Comparison of ENCODE assay signal across 1 cellular context in genomic region chr9:125493384-125493783, GRCh38.
TF ChIP-seq lines count a peak whose summit lies in the region.

No MANE protein-coding gene starts in this region.

TF ChIP-seq in HepG2, 621 proteins besides CTCF, POLR2A, EP300 and RAD21 (continued from another document and continues in another):
- TF ChIP-seq, protein P1, sequence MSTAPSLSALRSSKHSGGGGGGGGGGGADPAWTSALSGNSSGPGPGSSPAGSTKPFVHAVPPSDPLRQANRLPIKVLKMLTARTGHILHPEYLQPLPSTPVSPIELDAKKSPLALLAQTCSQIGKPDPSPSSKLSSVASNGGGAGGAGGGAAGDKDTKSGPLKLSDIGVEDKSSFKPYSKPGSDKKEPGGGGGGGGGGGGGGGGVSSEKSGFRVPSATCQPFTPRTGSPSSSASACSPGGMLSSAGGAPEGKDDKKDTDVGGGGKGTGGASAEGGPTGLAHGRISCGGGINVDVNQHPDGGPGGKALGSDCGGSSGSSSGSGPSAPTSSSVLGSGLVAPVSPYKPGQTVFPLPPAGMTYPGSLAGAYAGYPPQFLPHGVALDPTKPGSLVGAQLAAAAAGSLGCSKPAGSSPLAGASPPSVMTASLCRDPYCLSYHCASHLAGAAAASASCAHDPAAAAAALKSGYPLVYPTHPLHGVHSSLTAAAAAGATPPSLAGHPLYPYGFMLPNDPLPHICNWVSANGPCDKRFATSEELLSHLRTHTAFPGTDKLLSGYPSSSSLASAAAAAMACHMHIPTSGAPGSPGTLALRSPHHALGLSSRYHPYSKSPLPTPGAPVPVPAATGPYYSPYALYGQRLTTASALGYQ (CRISPR knock-in tag; IDR thresholded peaks at IDR 0.05) = no peak
- TF ChIP-seq MTF1 (CRISPR knock-in tag; IDR thresholded peaks at IDR 0.05) = no peak
- peak; percentile 79; the same call in 1 of the 2 replicates for TF ChIP-seq ZNF3 (CRISPR knock-in tag; IDR thresholded peaks at IDR 0.05)
- TF ChIP-seq, protein P2, sequence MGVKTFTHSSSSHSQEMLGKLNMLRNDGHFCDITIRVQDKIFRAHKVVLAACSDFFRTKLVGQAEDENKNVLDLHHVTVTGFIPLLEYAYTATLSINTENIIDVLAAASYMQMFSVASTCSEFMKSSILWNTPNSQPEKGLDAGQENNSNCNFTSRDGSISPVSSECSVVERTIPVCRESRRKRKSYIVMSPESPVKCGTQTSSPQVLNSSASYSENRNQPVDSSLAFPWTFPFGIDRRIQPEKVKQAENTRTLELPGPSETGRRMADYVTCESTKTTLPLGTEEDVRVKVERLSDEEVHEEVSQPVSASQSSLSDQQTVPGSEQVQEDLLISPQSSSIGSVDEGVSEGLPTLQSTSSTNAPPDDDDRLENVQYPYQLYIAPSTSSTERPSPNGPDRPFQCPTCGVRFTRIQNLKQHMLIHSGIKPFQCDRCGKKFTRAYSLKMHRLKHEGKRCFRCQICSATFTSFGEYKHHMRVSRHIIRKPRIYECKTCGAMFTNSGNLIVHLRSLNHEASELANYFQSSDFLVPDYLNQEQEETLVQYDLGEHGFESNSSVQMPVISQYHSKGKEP (CRISPR knock-in tag; IDR thresholded peaks at IDR 0.05) = no peak
- no peak for TF ChIP-seq ZBED4 (CRISPR knock-in tag; IDR thresholded peaks at IDR 0.05; ENCODE audit: borderline replicate concordance)
- TF ChIP-seq PRPF4 (IDR thresholded peaks at IDR 0.05; ENCODE audit: low read depth, low read length, poor library complexity, severe bottlenecking) = no peak
- no peak for TF ChIP-seq ZUFSP (CRISPR knock-in tag; IDR thresholded peaks at IDR 0.05; ENCODE audit: borderline replicate concordance)
- no peak for TF ChIP-seq ZNF296 (CRISPR knock-in tag; conservative IDR thresholded peaks at IDR 0.05)
- no peak for TF ChIP-seq ZNF274 (CRISPR knock-in tag; IDR thresholded peaks at IDR 0.05)
- TF ChIP-seq, protein P3, sequence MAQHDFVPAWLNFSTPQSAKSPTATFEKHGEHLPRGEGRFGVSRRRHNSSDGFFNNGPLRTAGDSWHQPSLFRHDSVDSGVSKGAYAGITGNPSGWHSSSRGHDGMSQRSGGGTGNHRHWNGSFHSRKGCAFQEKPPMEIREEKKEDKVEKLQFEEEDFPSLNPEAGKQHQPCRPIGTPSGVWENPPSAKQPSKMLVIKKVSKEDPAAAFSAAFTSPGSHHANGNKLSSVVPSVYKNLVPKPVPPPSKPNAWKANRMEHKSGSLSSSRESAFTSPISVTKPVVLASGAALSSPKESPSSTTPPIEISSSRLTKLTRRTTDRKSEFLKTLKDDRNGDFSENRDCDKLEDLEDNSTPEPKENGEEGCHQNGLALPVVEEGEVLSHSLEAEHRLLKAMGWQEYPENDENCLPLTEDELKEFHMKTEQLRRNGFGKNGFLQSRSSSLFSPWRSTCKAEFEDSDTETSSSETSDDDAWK (CRISPR knock-in tag; IDR thresholded peaks at IDR 0.05) = no peak
- no peak for TF ChIP-seq ZNF530 (CRISPR knock-in tag; IDR thresholded peaks at IDR 0.05; ENCODE audit: low read depth)
- no peak for TF ChIP-seq ZNF282 (IDR thresholded peaks at IDR 0.05; ENCODE audit: partially characterized antibody)
- peak; percentile 90; the same call in 1 of the 2 replicates for TF ChIP-seq DNMT3B (CRISPR knock-in tag; conservative IDR thresholded peaks at IDR 0.05)
- TF ChIP-seq ARHGAP35 (CRISPR knock-in tag; IDR thresholded peaks at IDR 0.05; ENCODE audit: borderline replicate concordance) = no peak
- TF ChIP-seq YY1 (IDR thresholded peaks at IDR 0.05; ENCODE audit: insufficient read depth, insufficient replicate concordance, low read depth, low read length) = no peak
- no peak for TF ChIP-seq PCBP2 (optimal IDR thresholded peaks at IDR 0.05; ENCODE audit: low read depth, low read length, poor library complexity, severe bottlenecking)
- peak; percentile 89 for TF ChIP-seq ISL2 (CRISPR knock-in tag; IDR thresholded peaks at IDR 0.05)
- TF ChIP-seq ZNF639 (CRISPR knock-in tag; conservative IDR thresholded peaks at IDR 0.05) = no peak
- no peak for TF ChIP-seq ZFP91 (CRISPR knock-in tag; IDR thresholded peaks at IDR 0.05; ENCODE audit: borderline replicate concordance)
- no peak for TF ChIP-seq ZBTB39 (CRISPR knock-in tag; IDR thresholded peaks at IDR 0.05)
- TF ChIP-seq, protein P4, sequence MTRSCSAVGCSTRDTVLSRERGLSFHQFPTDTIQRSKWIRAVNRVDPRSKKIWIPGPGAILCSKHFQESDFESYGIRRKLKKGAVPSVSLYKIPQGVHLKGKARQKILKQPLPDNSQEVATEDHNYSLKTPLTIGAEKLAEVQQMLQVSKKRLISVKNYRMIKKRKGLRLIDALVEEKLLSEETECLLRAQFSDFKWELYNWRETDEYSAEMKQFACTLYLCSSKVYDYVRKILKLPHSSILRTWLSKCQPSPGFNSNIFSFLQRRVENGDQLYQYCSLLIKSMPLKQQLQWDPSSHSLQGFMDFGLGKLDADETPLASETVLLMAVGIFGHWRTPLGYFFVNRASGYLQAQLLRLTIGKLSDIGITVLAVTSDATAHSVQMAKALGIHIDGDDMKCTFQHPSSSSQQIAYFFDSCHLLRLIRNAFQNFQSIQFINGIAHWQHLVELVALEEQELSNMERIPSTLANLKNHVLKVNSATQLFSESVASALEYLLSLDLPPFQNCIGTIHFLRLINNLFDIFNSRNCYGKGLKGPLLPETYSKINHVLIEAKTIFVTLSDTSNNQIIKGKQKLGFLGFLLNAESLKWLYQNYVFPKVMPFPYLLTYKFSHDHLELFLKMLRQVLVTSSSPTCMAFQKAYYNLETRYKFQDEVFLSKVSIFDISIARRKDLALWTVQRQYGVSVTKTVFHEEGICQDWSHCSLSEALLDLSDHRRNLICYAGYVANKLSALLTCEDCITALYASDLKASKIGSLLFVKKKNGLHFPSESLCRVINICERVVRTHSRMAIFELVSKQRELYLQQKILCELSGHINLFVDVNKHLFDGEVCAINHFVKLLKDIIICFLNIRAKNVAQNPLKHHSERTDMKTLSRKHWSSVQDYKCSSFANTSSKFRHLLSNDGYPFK (CRISPR knock-in tag; IDR thresholded peaks at IDR 0.05; ENCODE audit: borderline replicate concordance) = no peak
- no peak for TF ChIP-seq ZNF776 (CRISPR knock-in tag; IDR thresholded peaks at IDR 0.05)
- TF ChIP-seq TCF12 (IDR thresholded peaks at IDR 0.05) = no peak
- no peak for TF ChIP-seq TCF12 (CRISPR knock-in tag; IDR thresholded peaks at IDR 0.05)
- no peak for TF ChIP-seq MED8 (CRISPR knock-in tag; IDR thresholded peaks at IDR 0.05; ENCODE audit: insufficient replicate concordance)
- TF ChIP-seq E2F2 (CRISPR knock-in tag; IDR thresholded peaks at IDR 0.05; ENCODE audit: borderline replicate concordance) = no peak
- TF ChIP-seq ZNF740 (CRISPR knock-in tag; IDR thresholded peaks at IDR 0.05) = no peak
- TF ChIP-seq FOXK1 (CRISPR knock-in tag; IDR thresholded peaks at IDR 0.05; ENCODE audit: borderline replicate concordance, low read depth) = no peak
- no peak for TF ChIP-seq BRF2 (CRISPR knock-in tag; IDR thresholded peaks at IDR 0.05)
- no peak for TF ChIP-seq ZNF567 (CRISPR knock-in tag; IDR thresholded peaks at IDR 0.05; ENCODE audit: borderline replicate concordance)
- TF ChIP-seq RCOR2 (CRISPR knock-in tag; IDR thresholded peaks at IDR 0.05) = peak; percentile 82
- TF ChIP-seq MLX (CRISPR knock-in tag; IDR thresholded peaks at IDR 0.05) = no peak
- TF ChIP-seq SNAI1 (CRISPR knock-in tag; IDR thresholded peaks at IDR 0.05; ENCODE audit: borderline replicate concordance) = no peak
